20 cellular contexts compared by ENCODE assay signal in the genomic region with DNA sequence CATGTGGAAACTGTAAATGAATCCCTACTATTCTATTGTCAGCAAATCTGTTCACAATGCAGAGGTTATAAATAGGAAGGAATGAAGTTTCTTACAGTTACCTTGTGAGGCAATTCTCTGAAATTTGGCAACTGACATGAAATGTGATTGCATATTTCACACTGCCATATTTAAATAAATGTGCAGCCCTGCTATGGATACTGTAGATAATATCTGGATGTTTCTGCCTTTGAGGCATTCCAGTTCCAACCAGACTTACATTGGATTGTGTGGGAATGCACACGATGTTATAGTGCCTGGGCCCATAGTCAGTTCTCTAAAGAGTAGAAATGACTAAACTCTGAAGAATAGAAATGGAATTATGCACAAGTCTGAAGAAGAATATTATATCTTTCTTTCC.
"Had no signal": no experiment of that assay in that cellular context is flagged by ENCODE, and none has a peak within 500 bp of the region (broad histone marks: within the 10 kb centered on the region; RNA-seq: fewer than 3 reads in every experiment).

No MANE protein-coding gene starts in this region.

- H3K9me3 ChIP-seq: SJSA1 had no signal

- DNase-seq: MM.1S, NCI-H1092 treated with DMSO at 0.1 percent for 48 hours, NCI-H1436, NCI-H187, NCI-H2029, NCI-H226, NCI-H446, NCI-H510A, NCI-H524 treated with DMSO at 0.1 percent for 48 hours, NCI-H69, NCI-H774, Right ventricle myocardium superior, RPMI8226, SIG-M5 had no signal

- H3K36me3 ChIP-seq: SJSA1 had no signal

- H3K4me1 Mint-ChIP-seq: IgD-negative memory B cell had no signal

- H3K27me3 ChIP-seq: SJSA1 had no signal

- H3K9ac ChIP-seq: KMS-11 had no signal

- H3K4me3 ChIP-seq: K562, SJSA1, SK-N-MC had no signal

- H3K9me3 Mint-ChIP-seq: IgD-negative memory B cell had no signal

- H3K4me2 ChIP-seq: KMS-11 had no signal

- H3K27ac ChIP-seq: HL-60, KMS-11, SJSA1, SK-N-MC had no signal

- H3K36me3 Mint-ChIP-seq: IgD-negative memory B cell had no signal

- H3K27ac Mint-ChIP-seq: IgD-negative memory B cell had no signal
